26 cellular contexts compared by ENCODE assay signal in the genomic region with DNA sequence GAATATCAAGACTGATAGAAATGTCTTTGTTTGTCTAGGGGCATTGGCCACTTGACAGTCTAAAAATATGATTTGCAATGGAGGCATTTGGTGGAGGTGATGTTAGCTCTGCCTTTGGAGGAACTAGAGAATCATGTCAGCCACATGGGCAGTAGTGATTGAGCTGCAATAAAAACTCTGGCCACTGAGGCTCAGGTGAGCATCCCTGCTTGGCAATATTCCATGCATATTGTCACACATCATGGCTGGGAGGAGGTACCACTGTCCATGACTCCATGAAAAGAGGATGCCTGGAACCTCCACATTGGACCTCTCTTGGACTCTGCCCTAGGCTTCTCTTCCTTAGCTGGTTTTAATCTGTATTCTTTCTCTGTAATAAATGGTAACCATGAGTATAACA.
"Had no signal": no experiment of that assay in that cellular context is flagged by ENCODE, and none has a peak within 500 bp of the region (broad histone marks: within the 10 kb centered on the region; RNA-seq: fewer than 3 reads in every experiment).

No MANE protein-coding gene starts in this region.

- H3K27ac Mint-ChIP-seq: brain; progenitor cell of endocrine pancreas; T-helper 2 cell treated with Interferon-gamma antibody and Interleukin-4, amounts not matched to agents 5 μg/mL and 100 μg/mL, for 36 hours; type B pancreatic cell had no signal

- H3K9me3 ChIP-seq: ascending aorta, colonic mucosa, gastrocnemius medialis, right lobe of liver, uterus had no signal

- H3K27ac ChIP-seq: ascending aorta, cardiac muscle cell, colonic mucosa, gastrocnemius medialis, left ventricle myocardium inferior, ovary, right lobe of liver, uterus had no signal

- H3K4me1 Mint-ChIP-seq: brain had no signal

- H3K27me3 ChIP-seq: ascending aorta, cardiac muscle cell, colonic mucosa, ovary, right lobe of liver, uterus had no signal

- FAIRE-seq: islet of Langerhans had no signal

- H3K4me1 ChIP-seq: ascending aorta, colonic mucosa, gastrocnemius medialis, left ventricle myocardium inferior, right lobe of liver, uterus had no signal

- DNase-seq: activated CD4-positive, alpha-beta T cell treated with anti-CD3 and anti-CD28 coated beads for 36 hours; activated CD4-positive, CD25-positive, alpha-beta regulatory T cell; activated T-cell treated with anti-CD3 and anti-CD28 coated beads, Interleukin-2, amount 50 U/mL, for 1 hour; cerebellar nuclear complex; colonic mucosa; effector CD8-positive, alpha-beta T cell; erythroblast; gastrocnemius medialis; glutamatergic neuron; left ventricle myocardium inferior; mucosa of descending colon; ovary; right lobe of liver; stimulated activated CD4-positive, alpha-beta T cell treated with anti-CD3 and anti-CD28 coated beads, Interleukin-2, amount 100 ng/mL, for 48 hours; stimulated activated naive CD8-positive, alpha-beta T cell treated with anti-CD3 and anti-CD28 coated beads, Interleukin-15, amount 100 ng/mL, for 72 hours; substantia nigra; uterus had no signal

- H3K36me3 Mint-ChIP-seq: brain, type B pancreatic cell had no signal

- H3K27me3 Mint-ChIP-seq: activated CD4-positive, alpha-beta T cell treated with anti-CD3 and anti-CD28 coated beads for 36 hours; stimulated activated naive CD8-positive, alpha-beta T cell treated with anti-CD3 and anti-CD28 coated beads, Interleukin-15, amount 100 ng/mL, for 72 hours had no signal

- ATAC-seq: activated CD4-positive, alpha-beta T cell treated with anti-CD3 and anti-CD28 coated beads for 36 hours; gastrocnemius medialis; mucosa of descending colon; right lobe of liver; stimulated activated naive CD8-positive, alpha-beta T cell treated with anti-CD3 and anti-CD28 coated beads, Interleukin-15, amount 100 ng/mL, for 72 hours had no signal

- H3K4me3 ChIP-seq: ascending aorta, cardiac muscle cell, colonic mucosa, left ventricle myocardium inferior, lung, mucosa of descending colon, ovary, right lobe of liver, uterus had no signal

- H3K36me3 ChIP-seq: ascending aorta, cardiac muscle cell, colonic mucosa, gastrocnemius medialis, left ventricle myocardium inferior, ovary, right lobe of liver, uterus had no signal

- H3K4me3 Mint-ChIP-seq: activated CD4-positive, alpha-beta T cell treated with anti-CD3 and anti-CD28 coated beads for 36 hours; activated T-helper 1 cell treated with anti-CD3 and anti-CD28 coated beads, Interleukin-12 subunit alpha, Interleukin-12 subunit beta, Interleukin-2, Interleukin-4 antibody, amounts not matched to agents 30 ng/mL and 10 ng/mL and 1 ng/mL, durations not matched to agents 14 hours and 24 hours and 36 hours; brain; T-helper 2 cell treated with Interferon-gamma antibody and Interleukin-4, amounts not matched to agents 5 μg/mL and 100 μg/mL, for 36 hours; type B pancreatic cell had no signal
